Comparison of ENCODE assay signal across 8 cellular contexts in the genomic region with DNA sequence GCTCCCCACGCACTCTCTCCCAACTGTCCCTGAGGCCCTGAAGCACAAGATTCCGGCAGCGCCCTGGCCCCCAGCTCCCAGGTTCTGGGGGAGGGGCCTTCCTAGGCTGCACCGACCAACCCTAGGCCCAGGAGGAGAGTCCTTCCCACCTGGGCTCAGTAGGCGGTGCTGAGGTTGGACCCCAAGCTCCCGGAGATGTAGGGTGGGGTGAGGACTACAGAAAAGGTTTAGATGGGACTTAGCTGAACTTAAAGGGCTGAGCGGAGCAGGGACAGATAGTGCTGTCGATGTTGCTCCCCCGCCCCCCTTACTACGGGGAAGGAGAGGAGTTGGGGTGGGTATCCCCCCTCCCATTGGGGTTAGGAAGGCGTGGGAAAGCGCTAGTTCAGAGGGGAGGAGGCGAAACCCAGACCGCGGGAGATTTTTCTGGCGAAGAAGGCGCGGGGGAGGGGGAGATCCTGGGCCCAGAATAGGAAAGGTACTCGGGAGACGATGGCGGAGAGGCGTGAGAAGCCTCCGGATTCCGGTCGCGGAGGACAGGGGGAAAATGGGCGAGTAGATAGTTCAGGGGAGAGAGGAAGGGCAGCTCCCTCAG. TPM values are rescaled to one million over a fixed set of nuclear protein-coding genes. Genes with fewer than 3 reads are reported as not detected.
DNase-seq lines count a peak whose midpoint lies in the region; ATAC-seq, FAIRE-seq and TF ChIP-seq lines count a peak whose summit lies in the region.

No MANE protein-coding gene starts in this region.

- 1 to 2% methylated on average over 26 to 27 of the region's 27 CpGs for WGBS in upper lobe of left lung, 2 donors

- H3K9me3 ChIP-seq in DND-41 (ENCODE audit: insufficient read depth, low read length, severe bottlenecking) (no peaks in the 10 kb centered on the region), upper lobe of left lung (no peaks in the 10 kb centered on the region)

- H3K9ac ChIP-seq in DND-41 (ENCODE audit: low read depth, low read length), result peak overlapping the region; percentile 61

- H3K36me3 ChIP-seq in DND-41 (ENCODE audit: insufficient read depth, low read length) (peaks cover 22% of the 10 kb centered on the region), upper lobe of left lung (peaks cover 17 to 22% (median 19%) of the 10 kb centered on the region in 4 donors)

- no peak for TF ChIP-seq EP300 in upper lobe of left lung (IDR thresholded peaks at IDR 0.05)

- H3K79me2 ChIP-seq in DND-41 (ENCODE audit: insufficient read depth, low read length), result peaks cover 50% of the 10 kb centered on the region

- peak overlapping the region; percentile 92 to 98 for H3K27ac Mint-ChIP-seq in effector memory CD8-positive, alpha-beta T cell

- H3K4me3 ChIP-seq in DND-41 (ENCODE audit: low read depth in 1 of 2, low read length in 2 of 2), result peak overlapping the region; percentile 61 to 83; a peak in 3 of 4 replicates
- H3K4me3 ChIP-seq in upper lobe of left lung, result peak overlapping the region; percentile 75 to 83 (median 80)

- H3K4me2 ChIP-seq in DND-41 (ENCODE audit: insufficient read depth, low read length), result peak overlapping the region; percentile 72

- H3K27me3 ChIP-seq in DND-41 (ENCODE audit: insufficient read depth, low read length, poor library complexity), result no peaks in the 10 kb centered on the region
- H3K27me3 ChIP-seq in upper lobe of left lung, result no peaks in the 10 kb centered on the region

- no peak for FAIRE-seq in HTR-8/SVneo (lab: Jason Lieb, UNC)

- TF ChIP-seq CTCF in DND-41 (IDR thresholded peaks at IDR 0.05; ENCODE audit: borderline replicate concordance, extremely low read depth, low read length, poor library complexity, severe bottlenecking) (no peak), upper lobe of left lung (IDR thresholded peaks at IDR 0.05) (no peak)

- DNase-seq in DND-41 (peak; percentile 57), Kasumi-1 (lab: John Stamatoyannopoulos, UW) (peak; percentile 35 to 37), UCSD-AML1 (lab: John Stamatoyannopoulos, UW; ENCODE audit: unreplicated experiment) (peak; percentile 35), mucosa of gallbladder (ENCODE audit: low spot score) (peak; percentile 45), upper lobe of left lung (peak; percentile 60 to 92), HTR-8/SVneo (ENCODE audit: insufficient read length, low spot score) (no peak)
- peak in 2 of 3 experiments; percentile 6 to 12 for DNase-seq in effector memory CD8-positive, alpha-beta T cell

- peaks cover 55 to 57% of the 10 kb centered on the region in 2 donors for H3K4me1 Mint-ChIP-seq in effector memory CD8-positive, alpha-beta T cell (ENCODE audit: low read depth in 2 of 2)

- peak overlapping the region; percentile 95 to 100 for H3K4me3 Mint-ChIP-seq in effector memory CD8-positive, alpha-beta T cell

- no peaks in the 10 kb centered on the region for H3K27me3 Mint-ChIP-seq in effector memory CD8-positive, alpha-beta T cell

- ATAC-seq in DND-41 (ENCODE audit: insufficient read depth, low read depth), result no peak
- no peak for ATAC-seq in effector memory CD8-positive, alpha-beta T cell (replicated peaks)
- ATAC-seq in upper lobe of left lung (ENCODE audit: low FRiP score in 2 of 2), result no peak
- no peak for ATAC-seq in GM19395 (IDR thresholded peaks at IDR 0.05; ENCODE audit: unreplicated experiment)

- peak overlapping the region; percentile 60 for H2AFZ ChIP-seq in DND-41 (ENCODE audit: low read depth, low read length)

- peak overlapping the region; percentile 68 for H3K27ac ChIP-seq in DND-41 (ENCODE audit: low read length)
- peak overlapping the region; percentile 86 to 99 (median 94) for H3K27ac ChIP-seq in upper lobe of left lung

- no peaks in the 10 kb centered on the region for H3K9me3 Mint-ChIP-seq in effector memory CD8-positive, alpha-beta T cell

- peaks cover 60% of the 10 kb centered on the region for H3K4me1 ChIP-seq in DND-41 (ENCODE audit: insufficient read depth, low read length)
- H3K4me1 ChIP-seq in upper lobe of left lung, result peaks cover 46 to 63% (median 50%) of the 10 kb centered on the region in 4 donors

- peaks cover 54% of the 10 kb centered on the region for H3K36me3 Mint-ChIP-seq in effector memory CD8-positive, alpha-beta T cell (ENCODE audit: insufficient read depth)

- H4K20me1 ChIP-seq in DND-41 (ENCODE audit: insufficient read depth, low read length), result peaks cover 3% of the 10 kb centered on the region; the same call in 1 of the 2 replicates

- peak in 1 of 4 donors; percentile 39 for TF ChIP-seq POLR2A in upper lobe of left lung (IDR thresholded peaks at IDR 0.05)

RNA-seq across cellular contexts. Expression of a gene that starts 4.2 kb away (rescaled TPM):
- 99.3 TPM for total RNA-seq in mucosa of gallbladder
- total RNA-seq in upper lobe of left lung, result 100 to 1,000 TPM in 2 of 6 donors, 10 to 100 TPM in 4; 74.5 to 245 (median 95.5) TPM

RNA-seq across cellular contexts. Expression of a gene that starts 11.4 kb away (rescaled TPM):
- total RNA-seq in mucosa of gallbladder, result 558 TPM
- 100 to 1,000 TPM; 245 to 404 (median 317) TPM for total RNA-seq in upper lobe of left lung

RNA-seq across cellular contexts. Expression of a gene that starts 53.7 kb away (rescaled TPM):
- total RNA-seq in mucosa of gallbladder (201 TPM), upper lobe of left lung (100 to 1,000 TPM in 3 of 6 donors, 10 to 100 TPM in 3; 41.9 to 156 (median 105) TPM)
